Comparison of ENCODE assay signal across 25 cellular contexts in the genomic region with DNA sequence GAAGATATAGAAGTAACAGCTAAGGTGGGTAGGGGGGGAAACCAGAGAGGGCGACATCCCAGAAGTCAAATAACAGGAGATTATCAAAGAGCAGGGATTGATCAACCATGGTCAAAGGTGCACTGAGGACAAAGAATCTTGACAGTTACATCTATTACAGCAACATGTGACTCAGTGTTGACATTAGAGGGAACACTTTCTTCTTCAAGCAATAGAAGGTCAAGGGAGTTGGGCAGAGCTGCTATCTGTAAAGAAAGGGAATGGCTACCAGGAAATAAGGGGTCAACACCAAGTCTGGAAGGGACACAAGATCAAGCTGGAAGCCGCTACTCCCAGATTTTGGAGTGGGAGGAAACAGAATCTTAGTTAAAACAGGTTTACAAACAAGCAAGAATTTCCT.
"Had no signal": no experiment of that assay in that cellular context is flagged by ENCODE, and none has a peak within 500 bp of the region (broad histone marks: within the 10 kb centered on the region; RNA-seq: fewer than 3 reads in every experiment).

No MANE protein-coding gene starts in this region.

- H3K9me3 ChIP-seq: SJCRH30 had no signal

- H3K4me3 ChIP-seq: SJCRH30, SK-N-MC had no signal

- ATAC-seq: activated CD8-positive, alpha-beta T cell treated with anti-CD3 and anti-CD28 coated beads for 36 hours; activated T-cell treated with anti-CD3 and anti-CD28 coated beads, Interleukin-2, amount 50 U/mL, for 72 hours; activated T-helper 17 cell treated with anti-CD3 and anti-CD28 coated beads, Interleukin-2, amount 50 U/mL, for 72 hours; Panc1 had no signal

- DNase-seq: activated CD4-positive, alpha-beta T cell treated with anti-CD3 and anti-CD28 coated beads, Interleukin-2, amount 10 ng/mL, durations not matched to agents 24 days and 14 days; activated CD4-positive, alpha-beta T cell treated with anti-CD3 and anti-CD28 coated beads, Interleukin-2, amount 50 U/mL, for 4 hours; activated CD8-positive, alpha-beta T cell treated with anti-CD3 and anti-CD28 coated beads for 36 hours; activated effector memory CD4-positive, alpha-beta T cell treated with anti-CD3 and anti-CD28 coated beads, Interleukin-2, amount 50 U/mL, for 16 hours; activated naive CD4-positive, alpha-beta T cell; activated naive CD4-positive, alpha-beta T cell treated with anti-CD3 and anti-CD28 coated beads, Interleukin-2, amount 50 U/mL, for 16 hours; activated naive CD8-positive, alpha-beta T cell treated with anti-CD3 and anti-CD28 coated beads for 36 hours; activated T-cell treated with anti-CD3 and anti-CD28 coated beads, Interleukin-2, amount 50 U/mL, for 1 hour; activated T-cell treated with anti-CD3 and anti-CD28 coated beads, Interleukin-2, amount 50 U/mL, for 72 hours; amniotic stem cell; aorta; cerebellar nuclear complex; NCI-H1105; NCI-H1417 treated with DMSO at 0.1 percent for 48 hours; NCI-H1694; NCI-H1930; NCI-H2081 treated with DMSO at 0.1 percent for 48 hours; NCI-H345; NCI-H524 treated with DMSO at 0.1 percent for 48 hours; SHP77; SJCRH30; T1000 had no signal

- H3K4me1 ChIP-seq: SJCRH30 had no signal

- H3K27ac ChIP-seq: SJCRH30, SK-N-MC had no signal

- H3K36me3 ChIP-seq: SJCRH30 had no signal
